13 cellular contexts compared by ENCODE assay signal in the genomic region with DNA sequence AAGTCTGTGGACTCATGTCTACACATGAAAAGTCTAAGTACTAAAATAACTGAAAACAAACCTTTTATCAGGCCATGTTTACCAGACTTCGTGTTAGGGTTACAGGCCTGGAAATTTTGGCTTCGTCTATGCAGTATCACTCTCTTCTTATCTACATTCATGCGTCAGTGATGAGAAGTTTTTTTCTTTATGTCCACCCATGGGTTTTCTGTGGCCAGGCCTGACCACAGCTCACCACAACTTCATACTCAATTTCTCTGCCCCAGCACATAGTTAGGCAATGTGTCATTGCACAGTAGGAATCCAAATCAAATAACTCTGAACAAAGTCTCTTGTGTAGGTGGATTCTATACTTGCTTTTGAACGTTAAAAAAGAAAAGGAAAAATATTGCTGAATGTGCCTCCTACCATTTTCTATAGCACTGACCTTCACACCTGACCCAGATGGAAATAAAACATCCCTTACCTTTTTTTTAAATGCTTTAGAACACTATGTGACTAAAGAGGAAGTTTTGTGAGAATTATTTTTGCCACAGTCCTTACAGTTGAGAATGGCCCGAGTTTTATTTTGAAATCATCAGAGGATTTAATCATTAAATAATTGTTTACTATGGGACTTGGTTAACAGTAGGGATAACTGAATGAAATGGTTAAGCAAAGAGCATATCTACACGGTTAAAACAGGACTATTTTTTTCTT.
DNase-seq lines count a peak whose midpoint lies in the region; ATAC-seq and TF ChIP-seq lines count a peak whose summit lies in the region.
"Had no signal": no experiment of that assay in that cellular context is flagged by ENCODE, and none has a peak within 500 bp of the region (broad histone marks: within the 10 kb centered on the region; RNA-seq: fewer than 3 reads in every experiment).

No MANE protein-coding gene starts in this region.

- no peaks in the 10 kb centered on the region for H4K20me1 ChIP-seq in PC-9 (ENCODE audit: insufficient read depth)

- H3K36me3 ChIP-seq in PC-9 (ENCODE audit: low read depth): no peaks in the 10 kb centered on the region
- H3K36me3 ChIP-seq: spleen had no signal

- no peak overlapping the region; the same call in 1 of the 2 replicates for H3K4me2 ChIP-seq in PC-9

- H3K27me3 ChIP-seq in PC-9 (ENCODE audit: insufficient read depth, low read depth): no peaks in the 10 kb centered on the region
- H3K27me3 ChIP-seq: spleen had no signal

- H3K36me3 Mint-ChIP-seq in activated T-helper 2 cell treated with anti-CD3 and anti-CD28 coated beads, Interferon-gamma antibody, Interleukin-2, Interleukin-4, amounts not matched to agents 10 μg/mL and 5 μg/mL and 100 μg/mL, durations not matched to agents 14 hours and 24 hours and 36 hours (ENCODE audit: low read depth): no peaks in the 10 kb centered on the region
- H3K36me3 Mint-ChIP-seq: activated CD4-positive, alpha-beta memory T cell treated with anti-CD3 and anti-CD28 coated beads for 36 hours; mesothelial cell of epicardium had no signal

- peak; percentile 45 to 72 for DNase-seq in PC-9
- DNase-seq in choroid plexus epithelial cell (ENCODE audit: low read depth): peak; percentile 99
- peak; percentile 86 for DNase-seq in myocyte (ENCODE audit: low read depth)
- DNase-seq in erythroblast (lab: John Stamatoyannopoulos, UW): no peak
- no peak for DNase-seq in activated T-helper 2 cell treated with anti-CD3 and anti-CD28 coated beads, Interferon-gamma antibody, Interleukin-2, Interleukin-4, amounts not matched to agents 10 μg/mL and 5 μg/mL and 100 μg/mL, durations not matched to agents 14 hours and 24 hours and 36 hours (ENCODE audit: low spot score)
- DNase-seq: activated CD4-positive, alpha-beta memory T cell treated with anti-CD3 and anti-CD28 coated beads for 36 hours; aorta; Right ventricle myocardium superior; spleen had no signal

- CTCF ChIA-PET in PC-9 (lab: Charles Lee): no interaction called here

- TF ChIP-seq POLR2A in erythroblast (IDR thresholded peaks at IDR 0.05; ENCODE audit: low read length): no peak
- no peak for TF ChIP-seq POLR2A in GM18505 (IDR thresholded peaks at IDR 0.05; ENCODE audit: borderline replicate concordance, extremely low read depth, insufficient read depth, insufficient read length)

- POLR2A ChIA-PET in PC-9 (lab: Charles Lee; ENCODE audit: unreplicated experiment): interaction anchor here (0.6 kb wide), 1 partner anchor 102 kb away, joined by 6 read pairs; no protein-coding TSS in a partner anchor

- TF ChIP-seq CTCF in PC-9 (conservative IDR thresholded peaks at IDR 0.05) (no peak), choroid plexus epithelial cell (conservative IDR thresholded peaks at IDR 0.05; ENCODE audit: low read depth, low read length) (no peak)

- no peak overlapping the region for H2AFZ ChIP-seq in PC-9

- no peak overlapping the region for H3K4me3 Mint-ChIP-seq in activated T-helper 2 cell treated with anti-CD3 and anti-CD28 coated beads, Interferon-gamma antibody, Interleukin-2, Interleukin-4, amounts not matched to agents 10 μg/mL and 5 μg/mL and 100 μg/mL, durations not matched to agents 14 hours and 24 hours and 36 hours (ENCODE audit: low read depth)
- H3K4me3 Mint-ChIP-seq: activated CD4-positive, alpha-beta memory T cell treated with anti-CD3 and anti-CD28 coated beads for 36 hours; mesothelial cell of epicardium had no signal

- BruUV-seq in PC-9 (replicated peaks; lab: Mats Ljungman, UMichigan): no TSS peak

- no peaks in the 10 kb centered on the region for H3K4me1 Mint-ChIP-seq in activated T-helper 2 cell treated with anti-CD3 and anti-CD28 coated beads, Interferon-gamma antibody, Interleukin-2, Interleukin-4, amounts not matched to agents 10 μg/mL and 5 μg/mL and 100 μg/mL, durations not matched to agents 14 hours and 24 hours and 36 hours (ENCODE audit: low read depth)

- peak; percentile 43 for ATAC-seq in GM19372 (IDR thresholded peaks at IDR 0.05; ENCODE audit: low read depth, unreplicated experiment)
- ATAC-seq in GM18505 (IDR thresholded peaks at IDR 0.05; ENCODE audit: unreplicated experiment): no peak
- ATAC-seq in HG03280 (IDR thresholded peaks at IDR 0.05; ENCODE audit: unreplicated experiment): no peak

- H3F3A ChIP-seq in PC-9 (ENCODE audit: insufficient read depth, low read depth): no peaks in the 10 kb centered on the region

- H3K9me2 ChIP-seq in PC-9 (ENCODE audit: insufficient read depth): no peaks in the 10 kb centered on the region

- no peak overlapping the region for H3K27ac ChIP-seq in PC-9
- H3K27ac ChIP-seq: spleen had no signal

- H3K9me3 Mint-ChIP-seq in activated T-helper 2 cell treated with anti-CD3 and anti-CD28 coated beads, Interferon-gamma antibody, Interleukin-2, Interleukin-4, amounts not matched to agents 10 μg/mL and 5 μg/mL and 100 μg/mL, durations not matched to agents 14 hours and 24 hours and 36 hours: no peaks in the 10 kb centered on the region
- H3K9me3 Mint-ChIP-seq: activated CD4-positive, alpha-beta memory T cell treated with anti-CD3 and anti-CD28 coated beads for 36 hours; mesothelial cell of epicardium had no signal

- intact Hi-C loops in PC-9 (cut with micrococcal nuclease; ENCODE audit: unreplicated experiment): no loop called here
- intact Hi-C loops in activated T-helper 2 cell treated with anti-CD3 and anti-CD28 coated beads, Interferon-gamma antibody, Interleukin-2, Interleukin-4, amounts not matched to agents 10 μg/mL and 5 μg/mL and 100 μg/mL, durations not matched to agents 14 hours and 24 hours and 36 hours (cut with micrococcal nuclease): no loop called here

- no peaks in the 10 kb centered on the region for H3K9me3 ChIP-seq in PC-9 (ENCODE audit: insufficient read depth, low read depth)
- H3K9me3 ChIP-seq: spleen had no signal

- no peaks in the 10 kb centered on the region for H3K79me2 ChIP-seq in PC-9 (ENCODE audit: low read depth)

- H3K4me3 ChIP-seq in PC-9 (no peak overlapping the region), choroid plexus epithelial cell (ENCODE audit: low read depth, low read length) (no peak overlapping the region)
- H3K4me3 ChIP-seq: spleen had no signal

- H3K4me1 ChIP-seq in PC-9 (replicated peaks; ENCODE audit: insufficient read depth): 0 out of 2 replicates have a peak, but pooled peaks cover 5% of the 10 kb centered on the region
- H3K4me1 ChIP-seq: spleen had no signal

- H3K27me3 Mint-ChIP-seq in activated T-helper 2 cell treated with anti-CD3 and anti-CD28 coated beads, Interferon-gamma antibody, Interleukin-2, Interleukin-4, amounts not matched to agents 10 μg/mL and 5 μg/mL and 100 μg/mL, durations not matched to agents 14 hours and 24 hours and 36 hours (ENCODE audit: low read depth): no peaks in the 10 kb centered on the region
- H3K27me3 Mint-ChIP-seq: activated CD4-positive, alpha-beta memory T cell treated with anti-CD3 and anti-CD28 coated beads for 36 hours had no signal

- H3K27ac Mint-ChIP-seq in activated T-helper 2 cell treated with anti-CD3 and anti-CD28 coated beads, Interferon-gamma antibody, Interleukin-2, Interleukin-4, amounts not matched to agents 10 μg/mL and 5 μg/mL and 100 μg/mL, durations not matched to agents 14 hours and 24 hours and 36 hours: no peak overlapping the region
- H3K27ac Mint-ChIP-seq: activated CD4-positive, alpha-beta memory T cell treated with anti-CD3 and anti-CD28 coated beads for 36 hours; mesothelial cell of epicardium had no signal

Comparison
In these comparisons a context has a peak if more than half of its experiments do, and no peak if none do; other contexts are left out.
1. DNase-seq: peak in PC-9 (2 of 2), choroid plexus epithelial cell (single experiment) and myocyte (single experiment); none in erythroblast (0 of 2) and activated T-helper 2 cell treated with anti-CD3 and anti-CD28 coated beads, Interferon-gamma antibody, Interleukin-2, Interleukin-4, amounts not matched to agents 10 μg/mL and 5 μg/mL and 100 μg/mL, durations not matched to agents 14 hours and 24 hours and 36 hours (single experiment).